ENCODE assay signal across 3 cellular contexts in genomic region chr11:134439181-134439580, GRCh38.
TF ChIP-seq lines count a peak whose summit lies in the region.

No MANE protein-coding gene starts in this region.

TF ChIP-seq in SK-N-SH, 30 proteins besides CTCF, POLR2A, EP300 and RAD21:
- TF ChIP-seq SMC3 (IDR thresholded peaks at IDR 0.05; ENCODE audit: low read depth, low read length): no peak
- no peak for TF ChIP-seq FOXM1 (IDR thresholded peaks at IDR 0.05; ENCODE audit: low read depth)
- TF ChIP-seq RCOR1 (IDR thresholded peaks at IDR 0.05; ENCODE audit: low read length): no peak

TF ChIP-seq in SK-N-SH treated with all-trans-retinoic acid at 6 μM for 48 hours, 23 proteins besides CTCF, POLR2A, EP300 and RAD21:
- TF ChIP-seq CSRNP3 (CRISPR knock-in tag; IDR thresholded peaks at IDR 0.05) (no peak), RARB (CRISPR knock-in tag; IDR thresholded peaks at IDR 0.05) (no peak), ZFP30 (CRISPR knock-in tag; IDR thresholded peaks at IDR 0.05) (no peak), ZNF8 (CRISPR knock-in tag; IDR thresholded peaks at IDR 0.05) (no peak), ZNF70 (CRISPR knock-in tag; IDR thresholded peaks at IDR 0.05) (no peak), ZNF565 (CRISPR knock-in tag; conservative IDR thresholded peaks at IDR 0.05; ENCODE audit: low read depth) (no peak), SNAI2 (CRISPR knock-in tag; IDR thresholded peaks at IDR 0.05) (no peak), PPARA (CRISPR knock-in tag; IDR thresholded peaks at IDR 0.05; ENCODE audit: borderline replicate concordance) (no peak), TSHZ2 (CRISPR knock-in tag; IDR thresholded peaks at IDR 0.05) (no peak), TOX (CRISPR knock-in tag; IDR thresholded peaks at IDR 0.05; ENCODE audit: borderline replicate concordance) (no peak), ZFP3 (CRISPR knock-in tag; IDR thresholded peaks at IDR 0.05) (no peak)
TF ChIP-seq in SK-N-SH treated with all-trans-retinoic acid at 6 μM for 48 hours: peak in this region for 0.

TF ChIP-seq in HepG2, 621 proteins besides CTCF, POLR2A, EP300 and RAD21:
- TF ChIP-seq ZBTB2 (CRISPR knock-in tag; IDR thresholded peaks at IDR 0.05; ENCODE audit: low read depth): no peak
- TF ChIP-seq RBAK (CRISPR knock-in tag; IDR thresholded peaks at IDR 0.05): no peak
- TF ChIP-seq ZNF263 (CRISPR knock-in tag; IDR thresholded peaks at IDR 0.05): no peak
- TF ChIP-seq REL (CRISPR knock-in tag; conservative IDR thresholded peaks at IDR 0.05): no peak
- no peak for TF ChIP-seq SRSF1 (optimal IDR thresholded peaks at IDR 0.05; ENCODE audit: low read depth, low read length)
- no peak for TF ChIP-seq ZNF703 (CRISPR knock-in tag; IDR thresholded peaks at IDR 0.05; ENCODE audit: borderline replicate concordance)
- no peak for TF ChIP-seq ZNF251 (CRISPR knock-in tag; IDR thresholded peaks at IDR 0.05)
- no peak for TF ChIP-seq PPARG (CRISPR knock-in tag; conservative IDR thresholded peaks at IDR 0.05)
- no peak for TF ChIP-seq PAX8 (CRISPR knock-in tag; IDR thresholded peaks at IDR 0.05; ENCODE audit: borderline replicate concordance)
- TF ChIP-seq ZNF24 (IDR thresholded peaks at IDR 0.05): no peak
- no peak for TF ChIP-seq ZNF660 (CRISPR knock-in tag; IDR thresholded peaks at IDR 0.05; ENCODE audit: borderline replicate concordance, low read depth)
